ENCODE assay signal across 8 cellular contexts in the genomic region with DNA sequence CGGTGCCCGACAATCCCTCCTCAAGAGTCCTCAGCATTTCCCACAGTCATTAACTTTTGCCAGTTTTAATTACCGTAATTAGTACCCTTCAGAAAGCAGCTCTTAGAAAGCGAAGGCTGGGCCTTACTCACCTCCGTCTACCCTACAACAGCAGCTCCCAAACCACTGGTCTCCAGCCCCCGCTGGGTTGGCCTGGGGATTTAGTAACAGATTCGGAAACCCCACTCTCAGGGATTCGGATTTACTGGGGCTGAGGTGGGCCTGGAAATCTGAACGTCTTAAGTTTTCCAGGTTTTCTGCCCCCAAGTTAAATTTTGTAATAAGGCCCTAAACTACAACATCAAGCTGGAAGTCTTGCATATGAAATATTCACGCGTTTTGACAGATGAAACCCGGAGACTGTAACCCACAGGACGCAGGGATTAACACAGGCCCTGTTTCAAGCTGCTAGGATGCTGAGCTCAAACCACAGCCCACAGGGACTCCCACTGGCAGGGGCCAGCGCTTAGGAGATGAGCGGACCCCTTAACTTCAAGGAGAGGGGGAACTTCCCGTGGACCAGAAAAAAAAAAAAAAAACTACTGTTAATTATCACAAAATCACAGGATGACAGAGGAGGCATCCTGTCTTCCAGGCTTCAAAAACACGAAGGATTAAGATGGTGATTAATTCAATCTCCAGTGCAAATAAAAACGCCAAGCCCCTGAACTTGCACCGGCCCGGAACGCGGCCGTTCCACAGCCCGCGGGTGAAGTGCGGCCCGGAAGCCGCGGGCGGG. TPM values are rescaled to one million over a fixed set of nuclear protein-coding genes. Genes with fewer than 3 reads are reported as not detected.
A peak's percentile ranks its signal among the peaks of the same experiment; 100 is the strongest.
DNase-seq lines count a peak whose midpoint lies in the region; ATAC-seq and TF ChIP-seq lines count a peak whose summit lies in the region.

No MANE protein-coding gene starts in this region.

- H3K4me1 ChIP-seq in HUES64 (ENCODE audit: insufficient read depth, low read length) (no peaks in the 10 kb centered on the region), spleen (peaks cover 20 to 63% (median 53%) of the 10 kb centered on the region in 6 donors)

- H3K9me3 ChIP-seq in HUES64 (ENCODE audit: insufficient read depth, low read depth, low read length), result no peaks in the 10 kb centered on the region; the same call in 1 of the 2 replicates
- H3K9me3 ChIP-seq in spleen, result no peaks in the 10 kb centered on the region

- H3K9me3 Mint-ChIP-seq in activated naive CD4-positive, alpha-beta T cell treated with anti-CD3 and anti-CD28 coated beads, Interleukin-2, amount 50 U/mL, for 24 hours, result no peaks in the 10 kb centered on the region

- no peak for TF ChIP-seq POLR2A in spleen (IDR thresholded peaks at IDR 0.05)

- peak overlapping the region; percentile 85 for H3K9ac ChIP-seq in HUES64 (ENCODE audit: low read depth, low read length)

- H3K4me3 Mint-ChIP-seq in activated naive CD4-positive, alpha-beta T cell treated with anti-CD3 and anti-CD28 coated beads, Interleukin-2, amount 50 U/mL, for 24 hours, result peak overlapping the region; percentile 91

- intact Hi-C loops in spleen (cut with DNase I; ENCODE audit: low total_unique reads), result no loop called here

- 0 out of 2 replicates have a peak, but pooled peaks cover 3% of the 10 kb centered on the region for H3K27me3 ChIP-seq in HUES64 (ENCODE audit: insufficient read depth, low read length)
- H3K27me3 ChIP-seq in spleen (replicated peaks in 1 of 7), result no peaks in the 10 kb centered on the region

- H3K27ac ChIP-seq in HUES64 (ENCODE audit: low read depth, low read length), result no peak overlapping the region
- H3K27ac ChIP-seq in spleen, result peak overlapping the region; percentile 80 to 97 (median 94)

- no peaks in the 10 kb centered on the region for H3K27me3 Mint-ChIP-seq in activated naive CD4-positive, alpha-beta T cell treated with anti-CD3 and anti-CD28 coated beads, Interleukin-2, amount 50 U/mL, for 24 hours

- ATAC-seq in HG03442 (IDR thresholded peaks at IDR 0.05; ENCODE audit: unreplicated experiment), result no peak

- H3K27ac Mint-ChIP-seq in activated naive CD4-positive, alpha-beta T cell treated with anti-CD3 and anti-CD28 coated beads, Interleukin-2, amount 50 U/mL, for 24 hours, result peak overlapping the region; percentile 91

- H3K4me1 Mint-ChIP-seq in activated naive CD4-positive, alpha-beta T cell treated with anti-CD3 and anti-CD28 coated beads, Interleukin-2, amount 50 U/mL, for 24 hours, result peaks cover 52% of the 10 kb centered on the region

- DNase-seq in GM03348 (ENCODE audit: low spot score) (peak; percentile 51), spleen (no peak), putamen (ENCODE audit: low spot score) (no peak), middle frontal gyrus (ENCODE audit: extremely low spot score, low spot score) (no peak)

- peaks cover 2% of the 10 kb centered on the region for H3K36me3 Mint-ChIP-seq in activated naive CD4-positive, alpha-beta T cell treated with anti-CD3 and anti-CD28 coated beads, Interleukin-2, amount 50 U/mL, for 24 hours

- H3K4me3 ChIP-seq in HUES64 (ENCODE audit: low read length), result peak overlapping the region; percentile 87
- peak overlapping the region; percentile 82 for H3K4me3 ChIP-seq in iPS-11a (ENCODE audit: low read depth, low read length)
- H3K4me3 ChIP-seq in spleen, result peak overlapping the region; percentile 62 to 90 (median 72)

- no peak for TF ChIP-seq CTCF in spleen (IDR thresholded peaks at IDR 0.05 in 8 of 11, conservative IDR thresholded peaks at IDR 0.05 in 3 of 11)

- H3K36me3 ChIP-seq in HUES64 (ENCODE audit: insufficient read depth, low read length) (no peaks in the 10 kb centered on the region), spleen (no peaks in the 10 kb centered on the region)

- WGBS in HUES64, result 12% methylated on average over 30 of the region's 30 CpGs
- WGBS in spleen, 5 donors, result 9 to 14% (median 11%) methylated on average over 30 of the region's 30 CpGs

RNA-seq across cellular contexts. Expression of gene ILKAP, which starts 1.0 kb away (rescaled TPM):
- polyA plus RNA-seq in HUES64 (2013, experiment 1 of 2), result 28.6 TPM
- 25.4 TPM for polyA plus RNA-seq in HUES64 (2013, experiment 2 of 2)
- total RNA-seq in spleen, result 10 to 100 TPM; 39.7 to 61.2 (median 47.1) TPM
- polyA plus RNA-seq in spleen, result 10 to 100 TPM; 46.8 to 64.5 (median 58.5) TPM

RNA-seq across cellular contexts. Expression of gene HES6, which starts 37.3 kb away (rescaled TPM):
- polyA plus RNA-seq in HUES64 (2013, experiment 1 of 2), result 29.8 TPM
- 37.0 TPM for polyA plus RNA-seq in HUES64 (2013, experiment 2 of 2)
- 10 to 100 TPM in 3 of 7 donors, 1 to 10 TPM in 4; 3.9 to 22.7 (median 8.1) TPM for total RNA-seq in spleen
- polyA plus RNA-seq in spleen, result 10 to 100 TPM in 1 of 3 donors, 1 to 10 TPM in 2; 6.2 to 14.2 (median 8.6) TPM

RNA-seq across cellular contexts. Expression of gene ERFE, which starts 43.7 kb away (rescaled TPM):
- 1.4 TPM for polyA plus RNA-seq in HUES64 (2013, experiment 1 of 2)
- polyA plus RNA-seq in HUES64 (2013, experiment 2 of 2), result 1.1 TPM
- total RNA-seq in spleen, result 10 to 100 TPM in 1 of 7 donors, 1 to 10 TPM in 5, under 1 TPM in 1; 0.49 to 11.0 (median 2.4) TPM
- polyA plus RNA-seq in spleen, result under 1 TPM; 0.06 to 0.63 (median 0.16) TPM
